Comparison of ENCODE assay signal across 28 cellular contexts in the genomic region with DNA sequence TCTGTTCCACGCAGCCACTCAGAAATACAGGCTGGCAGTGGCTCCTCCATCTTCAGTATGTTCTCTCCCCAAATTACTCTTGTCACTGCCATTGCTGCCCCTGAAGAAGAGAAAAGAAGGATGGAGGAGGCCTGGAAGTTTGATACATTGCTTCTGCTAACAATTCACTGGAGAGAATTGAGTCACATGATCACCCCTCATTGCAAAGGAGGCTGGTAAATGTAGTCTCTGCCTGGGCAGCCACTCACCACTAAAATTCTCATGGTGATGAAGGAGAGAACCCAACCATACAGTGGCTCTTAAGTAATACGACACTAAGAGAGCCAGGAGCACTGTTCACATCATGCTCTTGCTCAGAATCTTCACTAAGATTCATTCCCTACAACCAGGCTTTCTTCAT.
DNase-seq lines count a peak whose midpoint lies in the region; ATAC-seq and TF ChIP-seq lines count a peak whose summit lies in the region.
"Had no signal": no experiment of that assay in that cellular context is flagged by ENCODE, and none has a peak within 500 bp of the region (broad histone marks: within the 10 kb centered on the region; RNA-seq: fewer than 3 reads in every experiment).

No MANE protein-coding gene starts in this region.

- no peak for DNase-seq in activated T-cell treated with anti-CD3 and anti-CD28 coated beads, Interleukin-2, amount 50 U/mL, for 24 hours
- DNase-seq in activated T-cell treated with anti-CD3 and anti-CD28 coated beads, Interleukin-2, amount 50 U/mL, for 4 hours: no peak
- DNase-seq in foreskin keratinocyte: no peak
- DNase-seq in natural killer cell treated with Interleukin-12 subunit alpha and Interleukin-12 subunit beta and Interleukin-15 and Interleukin-18, amount 100 ng/mL, for 72 hours (ENCODE audit: low spot score): no peak
- DNase-seq in CD14-positive monocyte (ENCODE audit: low spot score): no peak
- DNase-seq in NCI-H187 treated with DMSO at 0.1 percent for 48 hours (lab: John Stamatoyannopoulos, UW): no peak
- DNase-seq: activated CD4-positive, alpha-beta T cell treated with anti-CD3 and anti-CD28 coated beads, Interleukin-2, amount 10 ng/mL, durations not matched to agents 24 days and 14 days; activated effector memory CD4-positive, alpha-beta T cell treated with Interleukin-2 at 50 U/mL for 16 hours; AML-193; body of pancreas; dermis blood vessel endothelial cell; DMS53; esophagus squamous epithelium; mesenchymal stem cell; NCI-H1092; NCI-H1930; NCI-H2227 treated with DMSO at 0.1 percent for 48 hours; NCI-H526 treated with DMSO at 0.1 percent for 48 hours; ovary; SHP77; trophoblast cell had no signal

- H3K27ac Mint-ChIP-seq in activated T-cell treated with anti-CD3 and anti-CD28 coated beads, Interleukin-2, amount 50 U/mL, for 24 hours: peak overlapping the region; percentile 42
- H3K27ac Mint-ChIP-seq in IgD-negative memory B cell (peak overlapping the region in 2 of 3 donors; percentile 59 to 76), CD14-positive monocyte (peak overlapping the region in 3 of 7 donors; percentile 16 to 49 (median 34))
- H3K27ac Mint-ChIP-seq in natural killer cell treated with Interleukin-12 subunit alpha and Interleukin-12 subunit beta and Interleukin-15 and Interleukin-18, amount 100 ng/mL, for 72 hours: peak overlapping the region; percentile 14 to 36
- H3K27ac Mint-ChIP-seq: activated CD4-positive, alpha-beta T cell treated with anti-CD3 and anti-CD28 coated beads, Interleukin-2, amount 10 ng/mL, durations not matched to agents 24 days and 14 days; T-helper 2 cell treated with Interferon-gamma antibody and Interleukin-4, amounts not matched to agents 5 μg/mL and 100 μg/mL, for 36 hours had no signal

- ATAC-seq in activated T-cell treated with anti-CD3 and anti-CD28 coated beads, Interleukin-2, amount 50 U/mL, for 4 hours: no peak
- peak; percentile 28 for ATAC-seq in foreskin keratinocyte
- ATAC-seq in natural killer cell treated with Interleukin-12 subunit alpha and Interleukin-12 subunit beta and Interleukin-15 and Interleukin-18, amount 100 ng/mL, for 72 hours: no peak
- ATAC-seq in HG02938 (IDR thresholded peaks at IDR 0.05; ENCODE audit: unreplicated experiment): no peak
- ATAC-seq: A549, body of pancreas, left lobe of liver, Panc1 had no signal

- H3K27me3 ChIP-seq in foreskin keratinocyte: no peaks in the 10 kb centered on the region
- H3K27me3 ChIP-seq: body of pancreas, esophagus squamous epithelium, ovary had no signal

- no peaks in the 10 kb centered on the region for H3K27me3 Mint-ChIP-seq in activated T-cell treated with anti-CD3 and anti-CD28 coated beads, Interleukin-2, amount 50 U/mL, for 24 hours
- H3K27me3 Mint-ChIP-seq in activated T-cell treated with anti-CD3 and anti-CD28 coated beads, Interleukin-2, amount 50 U/mL, for 4 hours (ENCODE audit: low read depth): no peaks in the 10 kb centered on the region
- H3K27me3 Mint-ChIP-seq in IgD-negative memory B cell (no peaks in the 10 kb centered on the region), CD14-positive monocyte (ENCODE audit: low read depth in 3 of 3) (peaks cover 0 to 1% (median 0%) of the 10 kb centered on the region in 3 donors)
- no peaks in the 10 kb centered on the region for H3K27me3 Mint-ChIP-seq in natural killer cell treated with Interleukin-12 subunit alpha and Interleukin-12 subunit beta and Interleukin-15 and Interleukin-18, amount 100 ng/mL, for 72 hours
- H3K27me3 Mint-ChIP-seq: activated CD4-positive, alpha-beta T cell treated with anti-CD3 and anti-CD28 coated beads, Interleukin-2, amount 10 ng/mL, durations not matched to agents 24 days and 14 days had no signal

- intact Hi-C loops in CD14-positive monocyte (cut with micrococcal nuclease): no loop called here

- H3K4me1 ChIP-seq in foreskin keratinocyte: no peaks in the 10 kb centered on the region
- H3K4me1 ChIP-seq: A549, body of pancreas, esophagus squamous epithelium had no signal

- H3K4me1 Mint-ChIP-seq in activated T-cell treated with anti-CD3 and anti-CD28 coated beads, Interleukin-2, amount 50 U/mL, for 24 hours (ENCODE audit: low read depth): no peaks in the 10 kb centered on the region
- no peaks in the 10 kb centered on the region for H3K4me1 Mint-ChIP-seq in activated T-cell treated with anti-CD3 and anti-CD28 coated beads, Interleukin-2, amount 50 U/mL, for 4 hours (ENCODE audit: low read depth)
- H3K4me1 Mint-ChIP-seq in IgD-negative memory B cell (peaks cover 0 to 4% (median 1%) of the 10 kb centered on the region in 3 donors), CD14-positive monocyte (no peaks in the 10 kb centered on the region)
- H3K4me1 Mint-ChIP-seq in natural killer cell treated with Interleukin-12 subunit alpha and Interleukin-12 subunit beta and Interleukin-15 and Interleukin-18, amount 100 ng/mL, for 72 hours (ENCODE audit: low read depth in 2 of 2): peaks cover 0 to 3% of the 10 kb centered on the region in 2 donors

- no peak for TF ChIP-seq CTCF in foreskin keratinocyte (conservative IDR thresholded peaks at IDR 0.05)
- no peak for TF ChIP-seq CTCF in CD14-positive monocyte (IDR thresholded peaks at IDR 0.05)

- no peaks in the 10 kb centered on the region for H3K9me3 Mint-ChIP-seq in activated T-cell treated with anti-CD3 and anti-CD28 coated beads, Interleukin-2, amount 50 U/mL, for 24 hours
- H3K9me3 Mint-ChIP-seq in activated T-cell treated with anti-CD3 and anti-CD28 coated beads, Interleukin-2, amount 50 U/mL, for 4 hours: no peaks in the 10 kb centered on the region
- no peaks in the 10 kb centered on the region for H3K9me3 Mint-ChIP-seq in IgD-negative memory B cell
- no peaks in the 10 kb centered on the region for H3K9me3 Mint-ChIP-seq in natural killer cell treated with Interleukin-12 subunit alpha and Interleukin-12 subunit beta and Interleukin-15 and Interleukin-18, amount 100 ng/mL, for 72 hours
- H3K9me3 Mint-ChIP-seq in CD14-positive monocyte: no peaks in the 10 kb centered on the region
- H3K9me3 Mint-ChIP-seq: activated CD4-positive, alpha-beta T cell treated with anti-CD3 and anti-CD28 coated beads, Interleukin-2, amount 10 ng/mL, durations not matched to agents 24 days and 14 days; T-helper 2 cell treated with Interferon-gamma antibody and Interleukin-4, amounts not matched to agents 5 μg/mL and 100 μg/mL, for 36 hours had no signal

- H3K36me3 Mint-ChIP-seq in activated T-cell treated with anti-CD3 and anti-CD28 coated beads, Interleukin-2, amount 50 U/mL, for 24 hours (ENCODE audit: low read depth): peaks cover 88% of the 10 kb centered on the region
- H3K36me3 Mint-ChIP-seq in activated T-cell treated with anti-CD3 and anti-CD28 coated beads, Interleukin-2, amount 50 U/mL, for 4 hours (ENCODE audit: insufficient read depth): peaks cover 44% of the 10 kb centered on the region
- H3K36me3 Mint-ChIP-seq in IgD-negative memory B cell (peaks cover 3% of the 10 kb centered on the region), CD14-positive monocyte (peaks cover 77 to 91% of the 10 kb centered on the region in 2 donors)
- peaks cover 14% of the 10 kb centered on the region for H3K36me3 Mint-ChIP-seq in natural killer cell treated with Interleukin-12 subunit alpha and Interleukin-12 subunit beta and Interleukin-15 and Interleukin-18, amount 100 ng/mL, for 72 hours

- no peak overlapping the region for H3K27ac ChIP-seq in foreskin keratinocyte
- H3K27ac ChIP-seq: A549, body of pancreas, esophagus squamous epithelium, ovary, skin epidermis had no signal

- H3K4me3 Mint-ChIP-seq in activated T-cell treated with anti-CD3 and anti-CD28 coated beads, Interleukin-2, amount 50 U/mL, for 24 hours: no peak overlapping the region
- H3K4me3 Mint-ChIP-seq in activated T-cell treated with anti-CD3 and anti-CD28 coated beads, Interleukin-2, amount 50 U/mL, for 4 hours: no peak overlapping the region
- peak overlapping the region in 1 of 4 donors; percentile 33 for H3K4me3 Mint-ChIP-seq in IgD-negative memory B cell
- H3K4me3 Mint-ChIP-seq in natural killer cell treated with Interleukin-12 subunit alpha and Interleukin-12 subunit beta and Interleukin-15 and Interleukin-18, amount 100 ng/mL, for 72 hours: no peak overlapping the region
- H3K4me3 Mint-ChIP-seq in CD14-positive monocyte: no peak overlapping the region
- H3K4me3 Mint-ChIP-seq: activated CD4-positive, alpha-beta T cell treated with anti-CD3 and anti-CD28 coated beads, Interleukin-2, amount 10 ng/mL, durations not matched to agents 24 days and 14 days; T-helper 2 cell treated with Interferon-gamma antibody and Interleukin-4, amounts not matched to agents 5 μg/mL and 100 μg/mL, for 36 hours had no signal
